ENCODE assay signal across 24 cellular contexts in the genomic region with DNA sequence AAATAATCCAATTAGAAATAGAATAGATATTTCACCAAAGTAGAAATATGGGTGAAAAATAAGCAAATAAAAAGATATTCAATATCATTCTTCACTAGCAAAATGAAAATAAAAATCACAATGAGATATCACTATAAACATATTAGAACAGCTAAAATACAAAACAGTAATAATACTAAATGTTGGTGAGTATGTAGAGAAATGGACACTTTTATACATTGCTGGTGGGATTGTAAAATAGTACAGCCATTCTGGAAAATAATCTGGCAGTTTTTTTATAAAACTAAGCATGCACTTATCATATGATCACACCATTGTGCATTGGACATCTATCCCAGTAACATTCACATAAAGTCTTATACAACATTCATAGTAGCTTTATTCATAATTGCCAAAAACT.
"Had no signal": no experiment of that assay in that cellular context is flagged by ENCODE, and none has a peak within 500 bp of the region (broad histone marks: within the 10 kb centered on the region; RNA-seq: fewer than 3 reads in every experiment).

No MANE protein-coding gene starts in this region.

- ATAC-seq: SK-N-SH treated with all-trans-retinoic acid at 6 μM for 48 hours had no signal

- H3K27me3 Mint-ChIP-seq: activated naive CD4-positive, alpha-beta T cell treated with anti-CD3 and anti-CD28 coated beads, Interleukin-2, amount 50 U/mL, for 24 hours had no signal

- DNase-seq: activated B cell treated with CpG ODN at 0.5 μM for 24 hours; activated CD4-positive, alpha-beta T cell treated with anti-CD3 and anti-CD28 coated beads for 1 hour; activated CD4-positive, alpha-beta T cell treated with anti-CD3 and anti-CD28 coated beads, Interleukin-2, amount 50 U/mL, for 4 hours; activated CD8-positive, alpha-beta memory T cell treated with anti-CD3 and anti-CD28 coated beads for 24 hours; activated gamma-delta T cell treated with Interleukin-2 at 50 U/mL for 16 hours; brain microvascular endothelial cell; MG63; MV-4-11; NCI-H1092 treated with DMSO at 0.1 percent for 48 hours; NCI-H1417 treated with DMSO at 0.1 percent for 48 hours; NCI-H1694; NCI-H2029; NCI-H2107; NCI-H510A treated with DMSO at 0.1 percent for 48 hours; NCI-H69; Peyer's patch; Right ventricle myocardium superior; SW 1271; T1000 had no signal

- H3K4me3 Mint-ChIP-seq: activated B cell treated with CpG ODN at 0.5 μM for 24 hours had no signal

- H3K27ac Mint-ChIP-seq: activated B cell treated with CpG ODN at 0.5 μM for 24 hours had no signal

- H3K9me3 Mint-ChIP-seq: activated B cell treated with CpG ODN at 0.5 μM for 24 hours; activated naive CD4-positive, alpha-beta T cell treated with anti-CD3 and anti-CD28 coated beads, Interleukin-2, amount 50 U/mL, for 24 hours had no signal

- H3K36me3 ChIP-seq: brain microvascular endothelial cell, cardiac muscle cell, MG63, Peyer's patch, SJSA1 had no signal

- H3K27ac ChIP-seq: brain microvascular endothelial cell, cardiac muscle cell, Peyer's patch, RWPE1, SJSA1 had no signal

- H3K9me3 ChIP-seq: MG63, Peyer's patch, SJSA1 had no signal

- H3K4me3 ChIP-seq: cardiac muscle cell, MG63, Peyer's patch, SJSA1 had no signal

- H3K4me1 Mint-ChIP-seq: activated B cell treated with CpG ODN at 0.5 μM for 24 hours had no signal

- H3K27me3 ChIP-seq: brain microvascular endothelial cell, cardiac muscle cell, MG63, Peyer's patch, SJSA1 had no signal

- H3K4me1 ChIP-seq: Peyer's patch, SJSA1 had no signal
